ENCODE assay signal across 35 cellular contexts in the genomic region with DNA sequence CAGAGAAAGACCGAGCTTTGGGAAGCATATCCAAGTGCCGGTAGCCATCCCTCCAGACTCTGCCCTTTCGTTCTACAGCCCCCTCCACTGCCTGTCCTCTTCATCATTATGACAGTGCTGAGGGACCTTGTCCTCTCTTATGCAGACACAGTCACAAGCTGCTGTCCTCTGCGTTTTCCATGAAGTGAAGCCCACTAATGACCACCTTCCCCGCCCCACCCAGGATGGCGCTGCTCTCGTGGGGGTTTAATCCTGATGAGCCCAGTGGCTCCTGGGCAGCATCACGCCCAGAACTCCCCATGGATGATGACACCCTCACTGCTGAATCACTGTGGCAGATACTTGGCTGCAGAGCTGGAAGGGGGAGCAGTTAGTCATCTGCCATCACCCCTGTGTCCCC.
DNase-seq lines count a peak whose midpoint lies in the region; ATAC-seq and TF ChIP-seq lines count a peak whose summit lies in the region.
"Had no signal": no experiment of that assay in that cellular context is flagged by ENCODE, and none has a peak within 500 bp of the region (broad histone marks: within the 10 kb centered on the region; RNA-seq: fewer than 3 reads in every experiment).

No MANE protein-coding gene starts in this region.

- H3K27me3 Mint-ChIP-seq in activated naive CD8-positive, alpha-beta T cell treated with anti-CD3 and anti-CD28 coated beads, Interleukin-2, amount 50 U/mL, for 24 hours: peaks cover 15% of the 10 kb centered on the region
- H3K27me3 Mint-ChIP-seq in activated naive CD8-positive, alpha-beta T cell treated with anti-CD3 and anti-CD28 coated beads for 36 hours: peaks cover 17% of the 10 kb centered on the region

- peaks cover 46% of the 10 kb centered on the region for H3K27me3 ChIP-seq in foreskin keratinocyte
- H3K27me3 ChIP-seq: BLaER1; BLaER1 treated with 17β-estradiol and CSF1 and Interleukin-3, amounts not matched to agents 10 nM and 100 nM had no signal

- DNase-seq in activated naive CD8-positive, alpha-beta T cell treated with anti-CD3 and anti-CD28 coated beads, Interleukin-2, amount 50 U/mL, for 24 hours: no peak
- DNase-seq in activated naive CD8-positive, alpha-beta T cell treated with anti-CD3 and anti-CD28 coated beads for 36 hours: no peak
- DNase-seq in coronary artery (ENCODE audit: low spot score) (peak; percentile 54), foreskin keratinocyte (no peak), posterior vena cava (ENCODE audit: low spot score) (peak; percentile 67), H4 (ENCODE audit: low spot score) (no peak), NCI-H2171 treated with DMSO at 0.1 percent for 48 hours (lab: John Stamatoyannopoulos, UW) (no peak), NCI-H1048 (lab: John Stamatoyannopoulos, UW) (no peak)
- DNase-seq: 8988T; ACHN; AML-193; BE2C; C1 segment of cervical spinal cord; Caco-2; Calu3; CD4-positive, alpha-beta memory T cell; CD4-positive, alpha-beta T cell; CD4-positive, CD25-positive, alpha-beta regulatory T cell; CD8-positive, alpha-beta memory T cell; CD8-positive, alpha-beta T cell; COR-L47; DMS 273 treated with DMSO at 0.1 percent for 48 hours; DMS153; DMS53; DMS79; DMS79 treated with DMSO at 0.1 percent for 48 hours; DND-41; EL had no signal

- no peaks in the 10 kb centered on the region for H3K9me3 Mint-ChIP-seq in activated naive CD8-positive, alpha-beta T cell treated with anti-CD3 and anti-CD28 coated beads, Interleukin-2, amount 50 U/mL, for 24 hours
- no peaks in the 10 kb centered on the region for H3K9me3 Mint-ChIP-seq in activated naive CD8-positive, alpha-beta T cell treated with anti-CD3 and anti-CD28 coated beads for 36 hours
- H3K9me3 Mint-ChIP-seq: CD4-positive, alpha-beta T cell; CD8-positive, alpha-beta memory T cell; CD8-positive, alpha-beta T cell had no signal

- TF ChIP-seq CTCF in coronary artery (IDR thresholded peaks at IDR 0.05) (no peak), foreskin keratinocyte (conservative IDR thresholded peaks at IDR 0.05) (no peak)

- intact Hi-C loops in posterior vena cava (cut with DNase I): no loop called here

- H3K27ac ChIP-seq in coronary artery (no peak overlapping the region), foreskin keratinocyte (no peak overlapping the region)
- H3K27ac ChIP-seq: 22Rv1; A549; BLaER1; BLaER1 treated with 17β-estradiol and CSF1 and Interleukin-3, amounts not matched to agents 10 nM and 100 nM; C4-2B had no signal

- no peak overlapping the region for H3K4me3 ChIP-seq in coronary artery
- H3K4me3 ChIP-seq: A549; BLaER1; BLaER1 treated with 17β-estradiol and CSF1 and Interleukin-3, amounts not matched to agents 10 nM and 100 nM had no signal

- H3K4me1 Mint-ChIP-seq in activated naive CD8-positive, alpha-beta T cell treated with anti-CD3 and anti-CD28 coated beads, Interleukin-2, amount 50 U/mL, for 24 hours: no peaks in the 10 kb centered on the region
- H3K4me1 Mint-ChIP-seq in activated naive CD8-positive, alpha-beta T cell treated with anti-CD3 and anti-CD28 coated beads for 36 hours: no peaks in the 10 kb centered on the region
- H3K4me1 Mint-ChIP-seq: B cell; CD14-positive monocyte; CD4-positive, alpha-beta memory T cell; CD4-positive, CD25-positive, alpha-beta regulatory T cell; CD8-positive, alpha-beta memory T cell had no signal

- no peak overlapping the region for H3K4me3 Mint-ChIP-seq in activated naive CD8-positive, alpha-beta T cell treated with anti-CD3 and anti-CD28 coated beads, Interleukin-2, amount 50 U/mL, for 24 hours
- H3K4me3 Mint-ChIP-seq in activated naive CD8-positive, alpha-beta T cell treated with anti-CD3 and anti-CD28 coated beads for 36 hours: no peak overlapping the region
- H3K4me3 Mint-ChIP-seq: B cell; CD14-positive monocyte; CD4-positive, alpha-beta memory T cell; CD4-positive, alpha-beta T cell; CD4-positive, CD25-positive, alpha-beta regulatory T cell; CD8-positive, alpha-beta memory T cell; CD8-positive, alpha-beta T cell had no signal

- H3K27ac Mint-ChIP-seq in activated naive CD8-positive, alpha-beta T cell treated with anti-CD3 and anti-CD28 coated beads, Interleukin-2, amount 50 U/mL, for 24 hours: peak overlapping the region; percentile 33
- H3K27ac Mint-ChIP-seq in activated naive CD8-positive, alpha-beta T cell treated with anti-CD3 and anti-CD28 coated beads for 36 hours: no peak overlapping the region
- H3K27ac Mint-ChIP-seq: B cell; CD14-positive monocyte; CD4-positive, alpha-beta memory T cell; CD4-positive, alpha-beta T cell; CD4-positive, CD25-positive, alpha-beta regulatory T cell; CD8-positive, alpha-beta memory T cell; CD8-positive, alpha-beta T cell had no signal

- no peaks in the 10 kb centered on the region for H3K4me1 ChIP-seq in foreskin keratinocyte
- H3K4me1 ChIP-seq: A549; BE2C; BLaER1; BLaER1 treated with 17β-estradiol and CSF1 and Interleukin-3, amounts not matched to agents 10 nM and 100 nM had no signal

- H3K36me3 Mint-ChIP-seq in activated naive CD8-positive, alpha-beta T cell treated with anti-CD3 and anti-CD28 coated beads, Interleukin-2, amount 50 U/mL, for 24 hours (ENCODE audit: low read depth): no peaks in the 10 kb centered on the region
- no peaks in the 10 kb centered on the region for H3K36me3 Mint-ChIP-seq in activated naive CD8-positive, alpha-beta T cell treated with anti-CD3 and anti-CD28 coated beads for 36 hours
- H3K36me3 Mint-ChIP-seq: CD14-positive monocyte; CD4-positive, alpha-beta memory T cell; CD4-positive, CD25-positive, alpha-beta regulatory T cell; CD8-positive, alpha-beta memory T cell; CD8-positive, alpha-beta T cell had no signal

- ATAC-seq in activated naive CD8-positive, alpha-beta T cell treated with anti-CD3 and anti-CD28 coated beads, Interleukin-2, amount 50 U/mL, for 24 hours: no peak
- peak; percentile 28 for ATAC-seq in foreskin keratinocyte
- ATAC-seq: A549; CD8-positive, alpha-beta T cell had no signal

Comparison
In these comparisons a context has a peak if more than half of its experiments do, and no peak if none do; other contexts are left out.
1. DNase-seq: peak in coronary artery (single experiment) and posterior vena cava (single experiment); none in activated naive CD8-positive, alpha-beta T cell treated with anti-CD3 and anti-CD28 coated beads, Interleukin-2, amount 50 U/mL, for 24 hours (single experiment), activated naive CD8-positive, alpha-beta T cell treated with anti-CD3 and anti-CD28 coated beads for 36 hours (single experiment), foreskin keratinocyte (0 of 2), H4 (single experiment), NCI-H2171 treated with DMSO at 0.1 percent for 48 hours (single experiment) and NCI-H1048 (single experiment).